17 cellular contexts compared by ENCODE assay signal in genomic region chr3:133979553-133979952, GRCh38. TPM values are rescaled to one million over a fixed set of nuclear protein-coding genes. Genes with fewer than 3 reads are reported as not detected.
A peak's percentile ranks its signal among the peaks of the same experiment; 100 is the strongest.
DNase-seq lines count a peak whose midpoint lies in the region; ATAC-seq, FAIRE-seq and TF ChIP-seq lines count a peak whose summit lies in the region.
"Had no signal": no experiment of that assay in that cellular context is flagged by ENCODE, and none has a peak within 500 bp of the region (broad histone marks: within the 10 kb centered on the region; RNA-seq: fewer than 3 reads in every experiment).

No MANE protein-coding gene starts in this region.

- H3K27ac ChIP-seq in endothelial cell of umbilical vein (ENCODE audit: insufficient read depth, low read depth, low read length) (peak overlapping the region; percentile 53), sigmoid colon (no peak overlapping the region)
- no peak overlapping the region for H3K27ac ChIP-seq in CD4-positive, alpha-beta memory T cell (ENCODE audit: low read depth, low read length)
- H3K27ac ChIP-seq: C4-2B had no signal

- no peak for TF ChIP-seq EP300 in sigmoid colon (IDR thresholded peaks at IDR 0.05)

- H3K4me3 Mint-ChIP-seq in CD4-positive, alpha-beta memory T cell = no peak overlapping the region

- POLR2A ChIA-PET in endothelial cell of umbilical vein (lab: Charles Lee) = interaction anchor here (1.5 kb wide), 1 partner anchor 35 kb away, joined by 3 read pairs; no protein-coding TSS in a partner anchor
- POLR2A ChIA-PET in CD4-positive, alpha-beta memory T cell (lab: Charles Lee; ENCODE audit: partially characterized antibody) = no interaction called here

- H3K27me3 ChIP-seq in endothelial cell of umbilical vein (ENCODE audit: control insufficient read depth in 2 of 2, insufficient read depth in 2 of 2, low read length in 2 of 2) (no peaks in the 10 kb centered on the region), sigmoid colon (no peaks in the 10 kb centered on the region)
- H3K27me3 ChIP-seq in CD4-positive, alpha-beta memory T cell (ENCODE audit: insufficient read depth, low read length) = no peaks in the 10 kb centered on the region

- 57 to 74% methylated on average over 7 of the region's 7 CpGs for WGBS in sigmoid colon, 2 donors

- H3K36me3 Mint-ChIP-seq in CD4-positive, alpha-beta memory T cell = no peaks in the 10 kb centered on the region

- no peak overlapping the region for H3K4me3 ChIP-seq in endothelial cell of umbilical vein (replicated peaks in 1 of 3; ENCODE audit: insufficient read depth in 1 of 3, low read depth in 1 of 3, low read length in 3 of 3)
- no peak overlapping the region for H3K4me3 ChIP-seq in sigmoid colon
- H3K4me3 ChIP-seq in CD4-positive, alpha-beta memory T cell (ENCODE audit: low read length in 2 of 2) = no peak overlapping the region

- peaks cover 0 to 3% (median 0%) of the 10 kb centered on the region in 8 donors for H3K9me3 Mint-ChIP-seq in CD4-positive, alpha-beta memory T cell

- H3K27ac Mint-ChIP-seq in CD4-positive, alpha-beta memory T cell = no peak overlapping the region

- ATAC-seq in left cardiac atrium = peak in 1 of 2 donors; percentile 31
- no peak for ATAC-seq in GM21515 (IDR thresholded peaks at IDR 0.05; ENCODE audit: unreplicated experiment)
- ATAC-seq: PC-3 had no signal

- no peaks in the 10 kb centered on the region for H3K36me3 ChIP-seq in endothelial cell of umbilical vein (ENCODE audit: control insufficient read depth in 2 of 2, extremely low read depth in 1 of 2, insufficient read depth in 2 of 2, low read length in 2 of 2)
- no peaks in the 10 kb centered on the region for H3K36me3 ChIP-seq in sigmoid colon
- H3K36me3 ChIP-seq in CD4-positive, alpha-beta memory T cell (ENCODE audit: insufficient read depth, low read length) = no peaks in the 10 kb centered on the region

- FAIRE-seq in endothelial cell of umbilical vein (lab: Jason Lieb, UNC) = peak; percentile 88
- FAIRE-seq: A204.1 had no signal

- H2AFZ ChIP-seq in endothelial cell of umbilical vein (ENCODE audit: low read depth, low read length) = no peak overlapping the region

- H3K4me2 ChIP-seq in endothelial cell of umbilical vein (ENCODE audit: insufficient read depth, low read length) = peak overlapping the region; percentile 3

- BruUV-seq in endothelial cell of umbilical vein (replicated peaks; lab: Mats Ljungman, UMichigan) = no TSS peak

- H3K9ac ChIP-seq in endothelial cell of umbilical vein (replicated peaks; ENCODE audit: extremely low read depth, insufficient read depth, low read length) = no peak overlapping the region

- no peaks in the 10 kb centered on the region for H3K4me1 Mint-ChIP-seq in CD4-positive, alpha-beta memory T cell

- CTCF ChIA-PET in endothelial cell of umbilical vein (lab: Charles Lee) = interaction anchor here (1.6 kb wide), 1 partner anchor 29 kb away, joined by 5 read pairs; no protein-coding TSS in a partner anchor
- CTCF ChIA-PET in CD4-positive, alpha-beta memory T cell (lab: Charles Lee; ENCODE audit: partially characterized antibody) = no interaction called here

- TF ChIP-seq CTCF in endothelial cell of umbilical vein (IDR thresholded peaks at IDR 0.05; ENCODE audit: extremely low read depth in 1 of 2, insufficient read depth in 1 of 2, low read depth in 1 of 2, low read length in 2 of 2) (no peak), sigmoid colon (IDR thresholded peaks at IDR 0.05) (no peak)

- H3K9me3 ChIP-seq in endothelial cell of umbilical vein (replicated peaks; ENCODE audit: control insufficient read depth, insufficient read depth, low read length) = no peaks in the 10 kb centered on the region
- H3K9me3 ChIP-seq in sigmoid colon = no peaks in the 10 kb centered on the region
- H3K9me3 ChIP-seq in CD4-positive, alpha-beta memory T cell (ENCODE audit: control insufficient read depth in 1 of 2, low read length in 2 of 2) = no peaks in the 10 kb centered on the region

- intact Hi-C loops in left cardiac atrium (cut with DNase I) = no loop called here
- intact Hi-C loops in cardiac septum (cut with DNase I) = loop anchor here (5.0 kb wide), 1 partner anchor 37 kb away; no protein-coding TSS in a partner anchor
- intact Hi-C loops in endothelial cell of umbilical vein (cut with micrococcal nuclease) = loop anchor here (1.0 kb wide), 1 partner anchor 36 kb away; no protein-coding TSS in a partner anchor
- intact Hi-C loops in sigmoid colon (cut with DNase I) = no loop called here
- intact Hi-C loops in CD4-positive, alpha-beta memory T cell (cut with micrococcal nuclease) = no loop called here

- peaks cover 17% of the 10 kb centered on the region for H3K4me1 ChIP-seq in endothelial cell of umbilical vein (ENCODE audit: control insufficient read depth, extremely low read depth, insufficient read depth, low read length)
- no peaks in the 10 kb centered on the region for H3K4me1 ChIP-seq in sigmoid colon
- no peaks in the 10 kb centered on the region for H3K4me1 ChIP-seq in CD4-positive, alpha-beta memory T cell (ENCODE audit: insufficient read depth, low read length)

- no peaks in the 10 kb centered on the region for H3K79me2 ChIP-seq in endothelial cell of umbilical vein (ENCODE audit: control insufficient read depth, insufficient read depth, low read length)

- no peaks in the 10 kb centered on the region for H3K9me1 ChIP-seq in endothelial cell of umbilical vein (replicated peaks; ENCODE audit: control insufficient read depth, extremely low read depth, insufficient read depth, low read length)

- no peaks in the 10 kb centered on the region for H4K20me1 ChIP-seq in endothelial cell of umbilical vein (replicated peaks; ENCODE audit: control insufficient read depth, extremely low read depth, insufficient read depth, low read length)

- DNase-seq in left cardiac atrium (peak; percentile 51), cardiac septum (ENCODE audit: low spot score) (no peak), NCI-H69 (lab: John Stamatoyannopoulos, UW) (peak; percentile 24), endothelial cell of umbilical vein (ENCODE audit: low read depth, low spot score) (peak; percentile 84), sigmoid colon (peak; percentile 62), GM19238 (ENCODE audit: insufficient read length, low spot score) (no peak)
- DNase-seq in CD4-positive, alpha-beta memory T cell = no peak
- DNase-seq: COR-L47, DMS53, HCEC 1CT, NCI-H1417, NCI-H1930, NCI-H526, PC-3 had no signal

- TF ChIP-seq POLR2A in endothelial cell of umbilical vein (IDR thresholded peaks at IDR 0.05; ENCODE audit: low read depth, low read length) (peak; percentile 57), sigmoid colon (IDR thresholded peaks at IDR 0.05) (no peak)

- dilution Hi-C loops in endothelial cell of umbilical vein (cut with MboI; ENCODE audit: extremely low pct_ligation_motif_present, low sequenced_read_pairs) = no loop called here

- H3K27me3 Mint-ChIP-seq in CD4-positive, alpha-beta memory T cell = peaks cover 3 to 8% of the 10 kb centered on the region in 2 donors

TF ChIP-seq in endothelial cell of umbilical vein, 7 proteins besides CTCF, POLR2A, EP300 and RAD21:
- no peak for TF ChIP-seq EZH2 (IDR thresholded peaks at IDR 0.05; ENCODE audit: borderline replicate concordance, low read depth, low read length, severe bottlenecking)
- TF ChIP-seq JUN (IDR thresholded peaks at IDR 0.05; ENCODE audit: borderline replicate concordance, insufficient read depth, insufficient read length, low read depth) = peak; percentile 21
- no peak for TF ChIP-seq FOS (IDR thresholded peaks at IDR 0.05; ENCODE audit: borderline replicate concordance, insufficient read depth, low read length)
- TF ChIP-seq MYC (IDR thresholded peaks at IDR 0.05; ENCODE audit: low read depth, low read length) = no peak
- TF ChIP-seq POLR2AphosphoS5 (IDR thresholded peaks at IDR 0.05; ENCODE audit: insufficient read depth, low read depth, low read length) = peak; percentile 72
- TF ChIP-seq GATA2 (IDR thresholded peaks at IDR 0.05; ENCODE audit: insufficient read depth, insufficient read length, low read depth, low read length) = peak; percentile 92
- TF ChIP-seq MAX (IDR thresholded peaks at IDR 0.05; ENCODE audit: insufficient read depth, insufficient read length) = no peak

RNA-seq across cellular contexts. Expression of gene SLCO2A1, which starts 50.2 kb away (rescaled TPM):
- 10 to 100 TPM; 15.4 to 67.6 TPM for total RNA-seq in left cardiac atrium
- 59.2 TPM for total RNA-seq in cardiac septum
- total RNA-seq in endothelial cell of umbilical vein = 1.4 and 2.7 TPM in 2 replicates
- polyA plus RNA-seq in endothelial cell of umbilical vein = 11.9 and 13.2 TPM in 2 replicates
- 8.3 TPM in 2 replicates for polyA plus RNA-seq in endothelial cell of umbilical vein (2011; cell fraction: cytosol; rRNA removed)
- polyA plus RNA-seq in endothelial cell of umbilical vein (2011; cell fraction: nucleus; rRNA removed) = 19.0 and 23.3 TPM in 2 replicates
- 5.6 and 6.8 TPM in 2 replicates for polyA plus RNA-seq in endothelial cell of umbilical vein (2012)
- 11.5 and 15.3 TPM in 2 replicates for polyA minus RNA-seq in endothelial cell of umbilical vein
- not detected for polyA minus RNA-seq in endothelial cell of umbilical vein (2011; cell fraction: cytosol; rRNA and poly(A)+ RNA removed)
- 12.6 and 16.3 TPM in 2 replicates for polyA minus RNA-seq in endothelial cell of umbilical vein (2011; cell fraction: nucleus; rRNA and poly(A)+ RNA removed)
- 1 to 10 TPM; 3.3 to 10.0 (median 6.8) TPM for total RNA-seq in sigmoid colon
- polyA plus RNA-seq in sigmoid colon = 10 to 100 TPM in 1 of 3 donors, 1 to 10 TPM in 2; 1.8 to 22.1 (median 3.2) TPM
- total RNA-seq in CD4-positive, alpha-beta memory T cell = not detected
- polyA plus RNA-seq in CD4-positive, alpha-beta memory T cell = not detected
- total RNA-seq: PC-3 had no signal

Comparison
In these comparisons a context has a peak if more than half of its experiments do, and no peak if none do; other contexts are left out.
1. DNase-seq: peak in left cardiac atrium (single experiment), NCI-H69 (single experiment), endothelial cell of umbilical vein (single experiment) and sigmoid colon (single experiment); none in cardiac septum (single experiment), GM19238 (single experiment) and CD4-positive, alpha-beta memory T cell (0 of 5).
2. intact Hi-C loops: an anchor here in cardiac septum (5.0 kb wide) and endothelial cell of umbilical vein (1.0 kb wide); none called in left cardiac atrium, sigmoid colon and CD4-positive, alpha-beta memory T cell.